33 cellular contexts compared by ENCODE assay signal in the genomic region with DNA sequence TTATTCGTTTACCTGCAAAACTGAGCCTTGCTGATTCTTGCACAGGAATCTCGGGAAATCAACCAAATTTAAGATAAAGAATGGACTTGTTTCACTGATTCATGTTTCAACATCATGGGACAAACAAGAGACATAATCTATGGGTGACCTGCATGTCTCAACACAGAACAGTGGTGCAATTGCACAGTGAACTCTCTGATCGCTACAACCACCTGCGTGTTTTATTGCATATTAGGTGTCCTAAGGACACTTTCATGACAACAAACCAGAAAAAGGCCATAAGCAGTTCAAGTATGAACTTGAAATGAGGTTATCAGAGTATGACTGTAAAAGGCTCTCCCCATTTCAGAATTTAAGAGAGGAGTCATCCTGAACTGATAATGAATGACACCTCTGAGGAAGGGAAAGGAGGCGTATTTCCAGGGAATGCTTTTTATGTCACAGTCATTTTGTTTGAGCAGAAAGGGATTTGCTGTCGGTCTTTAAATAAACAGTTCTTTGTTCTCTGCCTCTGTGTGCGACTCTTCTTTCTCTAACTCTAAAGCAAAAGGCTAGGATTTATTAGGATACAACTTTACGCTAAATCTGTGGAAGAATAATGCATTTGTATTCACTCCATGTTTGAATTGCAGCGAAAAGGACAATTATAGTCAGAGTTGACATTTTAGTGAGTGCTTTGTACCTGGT.
DNase-seq lines count a peak whose midpoint lies in the region; ATAC-seq, FAIRE-seq and TF ChIP-seq lines count a peak whose summit lies in the region.
"Had no signal": no experiment of that assay in that cellular context is flagged by ENCODE, and none has a peak within 500 bp of the region (broad histone marks: within the 10 kb centered on the region; RNA-seq: fewer than 3 reads in every experiment).

No MANE protein-coding gene starts in this region.

- no peak overlapping the region for H3K4me3 ChIP-seq in neural progenitor cell
- H3K4me3 ChIP-seq in pancreas, result no peak overlapping the region
- H3K4me3 ChIP-seq: adrenal gland, body of pancreas, Peyer's patch, suprapubic skin had no signal

- no peaks in the 10 kb centered on the region for H4K20me1 ChIP-seq in neural progenitor cell (ENCODE audit: low read depth)

- H2AFZ ChIP-seq in neural progenitor cell (replicated peaks), result no peak overlapping the region

- no peak overlapping the region for H3K27ac Mint-ChIP-seq in neural progenitor cell
- H3K27ac Mint-ChIP-seq: activated CD8-positive, alpha-beta T cell treated with anti-CD3 and anti-CD28 coated beads, Interleukin-2, amount 10 ng/mL, durations not matched to agents 7 days and 5 days; activated naive CD4-positive, alpha-beta T cell treated with anti-CD3 and anti-CD28 coated beads, Interleukin-2, amount 10 ng/mL, durations not matched to agents 7 days and 5 days; activated T-helper 17 cell treated with anti-CD3 and anti-CD28 coated beads, Interleukin-2, amount 50 U/mL, for 72 hours; endodermal cell; mesothelial cell of epicardium; naive B cell had no signal

- H3K4me1 ChIP-seq in foreskin keratinocyte (peaks cover 9% of the 10 kb centered on the region), neural progenitor cell (peaks cover 13% of the 10 kb centered on the region), pancreas (peaks cover 0 to 8% (median 8%) of the 10 kb centered on the region in 3 donors)
- H3K4me1 ChIP-seq: Peyer's patch had no signal

- no peak overlapping the region for H3K4me3 Mint-ChIP-seq in neural progenitor cell
- H3K4me3 Mint-ChIP-seq: activated CD8-positive, alpha-beta T cell treated with anti-CD3 and anti-CD28 coated beads, Interleukin-2, amount 10 ng/mL, durations not matched to agents 7 days and 5 days; activated naive CD4-positive, alpha-beta T cell treated with anti-CD3 and anti-CD28 coated beads, Interleukin-2, amount 10 ng/mL, durations not matched to agents 7 days and 5 days; activated T-helper 17 cell treated with anti-CD3 and anti-CD28 coated beads, Interleukin-2, amount 50 U/mL, for 72 hours; endodermal cell; mesothelial cell of epicardium; naive B cell had no signal

- H3K9me3 Mint-ChIP-seq in neural progenitor cell, result no peaks in the 10 kb centered on the region
- H3K9me3 Mint-ChIP-seq: endodermal cell had no signal

- peaks cover 4% of the 10 kb centered on the region for H3K36me3 Mint-ChIP-seq in neural progenitor cell
- H3K36me3 Mint-ChIP-seq: activated naive CD4-positive, alpha-beta T cell treated with anti-CD3 and anti-CD28 coated beads, Interleukin-2, amount 10 ng/mL, durations not matched to agents 7 days and 5 days; naive B cell had no signal

- ATAC-seq in foreskin keratinocyte, result peak; percentile 63
- ATAC-seq in GM19467 (IDR thresholded peaks at IDR 0.05; ENCODE audit: unreplicated experiment), result no peak
- ATAC-seq in pancreas, result no peak
- ATAC-seq in HG02678 (IDR thresholded peaks at IDR 0.05; ENCODE audit: unreplicated experiment), result no peak
- ATAC-seq: activated CD8-positive, alpha-beta T cell treated with anti-CD3 and anti-CD28 coated beads, Interleukin-2, amount 10 ng/mL, durations not matched to agents 7 days and 5 days; activated T-helper 17 cell treated with anti-CD3 and anti-CD28 coated beads, Interleukin-2, amount 50 U/mL, for 72 hours; body of pancreas; HepG2; left ventricle myocardium superior had no signal

- H3K4me2 ChIP-seq in neural progenitor cell, result peak overlapping the region; percentile 25

- DNase-seq in NCI-H187 treated with DMSO at 0.1 percent for 48 hours (lab: John Stamatoyannopoulos, UW), result peak; percentile 58
- DNase-seq in NCI-H345 treated with DMSO at 0.1 percent for 48 hours (lab: John Stamatoyannopoulos, UW; ENCODE audit: unreplicated experiment), result peak; percentile 16
- peak; percentile 87 to 89 for DNase-seq in foreskin keratinocyte
- peak; percentile 28 for DNase-seq in neural progenitor cell (ENCODE audit: low spot score)
- DNase-seq in NCI-H146 treated with DMSO at 0.1 percent for 48 hours (lab: John Stamatoyannopoulos, UW; ENCODE audit: unreplicated experiment), result no peak
- DNase-seq in pancreas, result no peak
- DNase-seq: activated CD4-positive, alpha-beta T cell treated with anti-CD3 and anti-CD28 coated beads for 4 hours; activated CD8-positive, alpha-beta T cell treated with anti-CD3 and anti-CD28 coated beads, Interleukin-2, amount 10 ng/mL, durations not matched to agents 7 days and 5 days; activated naive CD4-positive, alpha-beta T cell treated with anti-CD3 and anti-CD28 coated beads, Interleukin-2, amount 10 ng/mL, durations not matched to agents 7 days and 5 days; adrenal gland; body of pancreas; cerebellar nuclear complex; dermis blood vessel endothelial cell; DMS53; endodermal cell; HCEC 1CT; Kasumi-1; left ventricle myocardium superior; naive B cell; NCI-H1436 treated with DMSO at 0.1 percent for 48 hours; NCI-H2171 treated with DMSO at 0.1 percent for 48 hours; NCI-H526 treated with DMSO at 0.1 percent for 48 hours; Peyer's patch; SHP77; stimulated activated naive CD4-positive, alpha-beta T cell; T-helper 9 cell had no signal

- H3K27ac ChIP-seq in foreskin keratinocyte, result peak overlapping the region; percentile 18
- H3K27ac ChIP-seq in neural progenitor cell, result peak overlapping the region; percentile 34
- H3K27ac ChIP-seq in pancreas, result no peak overlapping the region
- H3K27ac ChIP-seq: adrenal gland, body of pancreas, Peyer's patch, suprapubic skin had no signal

- H3F3A ChIP-seq in neural progenitor cell (ENCODE audit: low read depth), result no peaks in the 10 kb centered on the region

- H3K9me3 ChIP-seq in neural progenitor cell (ENCODE audit: low read depth), result no peaks in the 10 kb centered on the region
- H3K9me3 ChIP-seq in pancreas, result no peaks in the 10 kb centered on the region
- H3K9me3 ChIP-seq: adrenal gland, body of pancreas, Peyer's patch, suprapubic skin had no signal

- intact Hi-C loops in pancreas (cut with DNase I), result no loop called here

- TF ChIP-seq CTCF in foreskin keratinocyte (conservative IDR thresholded peaks at IDR 0.05) (no peak), neural progenitor cell (IDR thresholded peaks at IDR 0.05) (no peak), pancreas (IDR thresholded peaks at IDR 0.05) (no peak)

- 72 to 75% methylated on average over 9 of the region's 9 CpGs for WGBS in pancreas, 2 donors

- peaks cover 12% of the 10 kb centered on the region for H3K4me1 Mint-ChIP-seq in neural progenitor cell
- H3K4me1 Mint-ChIP-seq: activated naive CD4-positive, alpha-beta T cell treated with anti-CD3 and anti-CD28 coated beads, Interleukin-2, amount 10 ng/mL, durations not matched to agents 7 days and 5 days; activated T-helper 17 cell treated with anti-CD3 and anti-CD28 coated beads, Interleukin-2, amount 50 U/mL, for 72 hours; naive B cell had no signal

- no peaks in the 10 kb centered on the region for H3K79me2 ChIP-seq in neural progenitor cell (ENCODE audit: low read depth)

- no peaks in the 10 kb centered on the region for H3K27me3 Mint-ChIP-seq in neural progenitor cell (ENCODE audit: insufficient read depth, low read depth)
- H3K27me3 Mint-ChIP-seq: activated naive CD4-positive, alpha-beta T cell treated with anti-CD3 and anti-CD28 coated beads, Interleukin-2, amount 10 ng/mL, durations not matched to agents 7 days and 5 days; activated T-helper 17 cell treated with anti-CD3 and anti-CD28 coated beads, Interleukin-2, amount 50 U/mL, for 72 hours had no signal

- H3K36me3 ChIP-seq in neural progenitor cell (no peaks in the 10 kb centered on the region), pancreas (no peaks in the 10 kb centered on the region)
- H3K36me3 ChIP-seq: adrenal gland, Peyer's patch, suprapubic skin had no signal

- H3K27me3 ChIP-seq in foreskin keratinocyte (no peaks in the 10 kb centered on the region), neural progenitor cell (no peaks in the 10 kb centered on the region), pancreas (no peaks in the 10 kb centered on the region)
- H3K27me3 ChIP-seq: adrenal gland, body of pancreas, Peyer's patch, suprapubic skin had no signal

- H3K9ac ChIP-seq in neural progenitor cell, result no peak overlapping the region

- no peak for FAIRE-seq in pancreas (lab: Jason Lieb, UNC)
- FAIRE-seq: G401.6, HepG2 had no signal

Comparison
In these comparisons a context has a peak if more than half of its experiments do, and no peak if none do; other contexts are left out.
1. DNase-seq: peak in NCI-H187 treated with DMSO at 0.1 percent for 48 hours (single experiment), NCI-H345 treated with DMSO at 0.1 percent for 48 hours (single experiment), foreskin keratinocyte (2 of 2) and neural progenitor cell (single experiment); none in NCI-H146 treated with DMSO at 0.1 percent for 48 hours (single experiment) and pancreas (0 of 6).
2. H3K27ac ChIP-seq: peak in foreskin keratinocyte (single experiment) and neural progenitor cell (single experiment); none in pancreas (0 of 4).